21 cellular contexts compared by ENCODE assay signal in genomic region chr1:211522804-211523203, GRCh38. TPM values are rescaled to one million over a fixed set of nuclear protein-coding genes. Genes with fewer than 3 reads are reported as not detected.
DNase-seq lines count a peak whose midpoint lies in the region; ATAC-seq and TF ChIP-seq lines count a peak whose summit lies in the region.
"Had no signal": no experiment of that assay in that cellular context is flagged by ENCODE, and none has a peak within 500 bp of the region (broad histone marks: within the 10 kb centered on the region; RNA-seq: fewer than 3 reads in every experiment).

No MANE protein-coding gene starts in this region.

- H3K4me3 ChIP-seq in GM23338: no peak overlapping the region
- no peak overlapping the region for H3K4me3 ChIP-seq in right lobe of liver
- no peak overlapping the region for H3K4me3 ChIP-seq in gastrocnemius medialis
- H3K4me3 ChIP-seq: BLaER1, HAP-1 had no signal

- H3K9me2 ChIP-seq in GM23338 (ENCODE audit: insufficient read depth): 0 out of 2 replicates have a peak, but pooled peaks cover 4% of the 10 kb centered on the region

- no peaks in the 10 kb centered on the region for H3K9me3 ChIP-seq in right lobe of liver
- H3K9me3 ChIP-seq in gastrocnemius medialis: no peaks in the 10 kb centered on the region
- H3K9me3 ChIP-seq: BLaER1, HAP-1 had no signal

- CTCF ChIA-PET in WTC11 (lab: Charles Lee): interaction anchor here (0.9 to 2.0 kb wide), 3 partner anchors 16 to 133 kb away, joined by 3 to 4 read pairs (median 3); no protein-coding TSS in a partner anchor

- H3K27ac Mint-ChIP-seq in GM23338: no peak overlapping the region
- no peak overlapping the region for H3K27ac Mint-ChIP-seq in WTC11
- H3K27ac Mint-ChIP-seq: CD14-positive monocyte; CD4-positive, alpha-beta memory T cell had no signal

- H3K4me1 Mint-ChIP-seq in GM23338 (peaks cover 9% of the 10 kb centered on the region), WTC11 (peaks cover 15% of the 10 kb centered on the region)

- H3K9me3 Mint-ChIP-seq in GM23338 (no peaks in the 10 kb centered on the region), WTC11 (no peaks in the 10 kb centered on the region)
- H3K9me3 Mint-ChIP-seq: CD14-positive monocyte; CD4-positive, alpha-beta memory T cell had no signal

- H2AFZ ChIP-seq in GM23338: no peak overlapping the region

- H3K27me3 Mint-ChIP-seq in GM23338 (ENCODE audit: insufficient read depth, low read depth, poor library complexity) (peaks cover 5% of the 10 kb centered on the region), WTC11 (ENCODE audit: low read depth) (peaks cover 8% of the 10 kb centered on the region)

- H3K4me2 ChIP-seq in GM23338: no peak overlapping the region
- H3K4me2 ChIP-seq: BLaER1, KMS-11 had no signal

- ATAC-seq in GM23338 (no peak), WTC11 (peak; percentile 22; the same call in 1 of the 2 replicates), right lobe of liver (peak in 1 of 4 donors; percentile 1), HG02759 (IDR thresholded peaks at IDR 0.05; ENCODE audit: unreplicated experiment) (no peak), gastrocnemius medialis (no peak)

- no peaks in the 10 kb centered on the region for H3K36me3 Mint-ChIP-seq in GM23338 (ENCODE audit: low read depth)
- no peaks in the 10 kb centered on the region for H3K36me3 Mint-ChIP-seq in WTC11
- H3K36me3 Mint-ChIP-seq: CD14-positive monocyte; CD4-positive, alpha-beta memory T cell had no signal

- in situ Hi-C loops in gastrocnemius medialis (cut with MboI; ENCODE audit: low sequenced_read_pairs in 4 of 4): no loop called here

- H3K4me3 Mint-ChIP-seq in GM23338 (no peak overlapping the region), WTC11 (no peak overlapping the region)
- H3K4me3 Mint-ChIP-seq: CD14-positive monocyte; CD4-positive, alpha-beta memory T cell had no signal

- no peaks in the 10 kb centered on the region for H4K20me1 ChIP-seq in GM23338 (replicated peaks; ENCODE audit: insufficient read depth)
- H4K20me1 ChIP-seq: BLaER1 had no signal

- no peak for TF ChIP-seq POLR2A in right lobe of liver (IDR thresholded peaks at IDR 0.05)
- TF ChIP-seq POLR2A in gastrocnemius medialis (IDR thresholded peaks at IDR 0.05): no peak

- no peaks in the 10 kb centered on the region for H3K79me2 ChIP-seq in GM23338 (replicated peaks; ENCODE audit: insufficient read depth)

- no peak overlapping the region for H3K27ac ChIP-seq in GM23338 (ENCODE audit: low read depth)
- peak overlapping the region in 2 of 3 donors; percentile 38 to 70 for H3K27ac ChIP-seq in right lobe of liver
- no peak overlapping the region for H3K27ac ChIP-seq in gastrocnemius medialis
- H3K27ac ChIP-seq: BLaER1, HL-60, KMS-11 had no signal

- no peaks in the 10 kb centered on the region for H3F3A ChIP-seq in GM23338 (replicated peaks; ENCODE audit: low read depth)

- peak; percentile 53 for DNase-seq in DMS53 (lab: John Stamatoyannopoulos, UW)
- no peak for DNase-seq in GM23338 (ENCODE audit: low spot score)
- DNase-seq in WTC11 (ENCODE audit: low spot score): no peak
- no peak for DNase-seq in right lobe of liver
- DNase-seq in HK-2 (ENCODE audit: unreplicated experiment): no peak
- no peak for DNase-seq in gastrocnemius medialis
- DNase-seq in retina: no peak
- DNase-seq: CD4-positive, alpha-beta memory T cell; DMS153; DND-41; EL had no signal

- H3K4me1 ChIP-seq in GM23338 (ENCODE audit: insufficient read depth): no peaks in the 10 kb centered on the region
- peaks cover 0 to 67% (median 27%) of the 10 kb centered on the region in 4 donors for H3K4me1 ChIP-seq in right lobe of liver
- H3K4me1 ChIP-seq in gastrocnemius medialis: no peaks in the 10 kb centered on the region
- H3K4me1 ChIP-seq: HAP-1 had no signal

- WGBS in right lobe of liver (ENCODE audit: insufficient coverage, low coverage, low lambda C conversion rate, missing lambda C conversion rate): 36% methylated on average over 6 of the region's 6 CpGs

- intact Hi-C loops in right lobe of liver (cut with DNase I) (no loop called here), gastrocnemius medialis (cut with DNase I; ENCODE audit: low total_unique reads) (no loop called here)

- H3K27me3 ChIP-seq in GM23338 (ENCODE audit: insufficient read depth) (no peaks in the 10 kb centered on the region), right lobe of liver (no peaks in the 10 kb centered on the region), gastrocnemius medialis (no peaks in the 10 kb centered on the region)
- H3K27me3 ChIP-seq: BLaER1 had no signal

- TF ChIP-seq CTCF in GM23338 (conservative IDR thresholded peaks at IDR 0.05; ENCODE audit: low read depth in 2 of 2): no peak
- no peak for TF ChIP-seq CTCF in WTC11 (IDR thresholded peaks at IDR 0.05)
- TF ChIP-seq CTCF in right lobe of liver (IDR thresholded peaks at IDR 0.05): no peak
- TF ChIP-seq CTCF in gastrocnemius medialis (IDR thresholded peaks at IDR 0.05 in 4 of 5, conservative IDR thresholded peaks at IDR 0.05 in 1 of 5): no peak

- POLR2A ChIA-PET in WTC11 (lab: Charles Lee): interaction anchor here (1.3 kb wide), 1 partner anchor 56 kb away, joined by 4 read pairs; the partner anchor contains the start of gene SLC30A1

- H3K36me3 ChIP-seq in GM23338 (ENCODE audit: insufficient read depth) (no peaks in the 10 kb centered on the region), right lobe of liver (no peaks in the 10 kb centered on the region), gastrocnemius medialis (no peaks in the 10 kb centered on the region)
- H3K36me3 ChIP-seq: BLaER1, HAP-1 had no signal

TF ChIP-seq in GM23338, 12 proteins besides CTCF, POLR2A, EP300 and RAD21:
- TF ChIP-seq NANOG (IDR thresholded peaks at IDR 0.05; ENCODE audit: borderline replicate concordance) (0 out of 2 replicates have a peak, but pooled peaks have one; percentile 18), EZH2phosphoT487 (IDR thresholded peaks at IDR 0.05; ENCODE audit: unreplicated experiment) (no peak), REST (IDR thresholded peaks at IDR 0.05; ENCODE audit: unreplicated experiment) (no peak)

TF ChIP-seq in WTC11, 78 proteins besides CTCF, POLR2A, EP300 and RAD21:
- no peak for TF ChIP-seq ZMAT4 (CRISPR knock-in tag; IDR thresholded peaks at IDR 0.05)
- TF ChIP-seq ATF3 (CRISPR knock-in tag; conservative IDR thresholded peaks at IDR 0.05): no peak
- no peak for TF ChIP-seq NFYB (CRISPR knock-in tag; conservative IDR thresholded peaks at IDR 0.05; ENCODE audit: low read depth)
- no peak for TF ChIP-seq IRF2 (CRISPR knock-in tag; IDR thresholded peaks at IDR 0.05; ENCODE audit: borderline replicate concordance, low read depth)
- no peak for TF ChIP-seq NFATC4 (CRISPR knock-in tag; IDR thresholded peaks at IDR 0.05)
- no peak for TF ChIP-seq JUN (CRISPR knock-in tag; IDR thresholded peaks at IDR 0.05)
- TF ChIP-seq FOXP4 (CRISPR knock-in tag; IDR thresholded peaks at IDR 0.05): no peak
- TF ChIP-seq SP1 (CRISPR knock-in tag; conservative IDR thresholded peaks at IDR 0.05): no peak
- TF ChIP-seq FOXJ3 (CRISPR knock-in tag; IDR thresholded peaks at IDR 0.05; ENCODE audit: borderline replicate concordance): no peak
- TF ChIP-seq FOXK1 (CRISPR knock-in tag; IDR thresholded peaks at IDR 0.05): no peak

RNA-seq across cellular contexts. Expression of gene RD3, which starts 30.8 kb away (rescaled TPM):
- 0.10 and 0.23 TPM in 2 replicates for total RNA-seq in GM23338 (2014; rRNA removed; shearing (Covaris generic))
- not detected in 2 replicates for polyA plus RNA-seq in GM23338 (2016; fragmentation: Nextera tagmentation; extraction: Ambion mirVana)
- total RNA-seq in WTC11 (2021) (0.16 to 0.30 TPM (median 0.17 TPM) in 3 replicates), right lobe of liver (not detected), gastrocnemius medialis (under 1 TPM in 1 of 4 donors, not detected in 3; 0.25 TPM)
- total RNA-seq: A673; CD4-positive, alpha-beta memory T cell; HT1080; LHCN-M2 had no signal
- polyA plus RNA-seq: AG04450; CD14-positive monocyte; CD4-positive, alpha-beta memory T cell had no signal

RNA-seq across cellular contexts. Expression of gene SLC30A1, which starts 56.2 kb away (rescaled TPM):
- 17.0 and 17.7 TPM in 2 replicates for total RNA-seq in GM23338 (2014; rRNA removed; shearing (Covaris generic))
- polyA plus RNA-seq in GM23338 (2016; fragmentation: Nextera tagmentation; extraction: Ambion mirVana): 3.3 and 3.8 TPM in 2 replicates
- 20.0 to 26.9 TPM (median 25.3 TPM) in 3 replicates for total RNA-seq in WTC11 (2021)
- 10 to 100 TPM; 23.2 to 72.9 (median 48.2) TPM for total RNA-seq in right lobe of liver
- total RNA-seq in gastrocnemius medialis: 1 to 10 TPM; 1.3 to 3.0 (median 2.1) TPM

Comparison
In these comparisons a context has a peak if more than half of its experiments do, and no peak if none do; other contexts are left out.
1. H3K27ac ChIP-seq: peak in right lobe of liver (2 of 3); none in GM23338 (single experiment) and gastrocnemius medialis (0 of 4).